ENCODE assay signal across 20 cellular contexts in genomic region chr3:4778119-4778518, GRCh38.
DNase-seq lines count a peak whose midpoint lies in the region; ATAC-seq, FAIRE-seq and TF ChIP-seq lines count a peak whose summit lies in the region.
"Had no signal": no experiment of that assay in that cellular context is flagged by ENCODE, and none has a peak within 500 bp of the region (broad histone marks: within the 10 kb centered on the region; RNA-seq: fewer than 3 reads in every experiment).

No MANE protein-coding gene starts in this region.

- peak; percentile 38 for FAIRE-seq in endothelial cell of umbilical vein (lab: Jason Lieb, UNC)

- H2AFZ ChIP-seq in endothelial cell of umbilical vein (ENCODE audit: low read depth, low read length), result no peak overlapping the region

- DNase-seq in T-helper 1 cell (no peak), natural killer cell (no peak), endothelial cell of umbilical vein (ENCODE audit: low read depth, low spot score) (no peak), type B pancreatic cell (ENCODE audit: extremely low spot score, unreplicated experiment) (no peak), GM03348 (ENCODE audit: low spot score) (no peak), SKM-1 treated with dmso at 0.1 percent for 144 hours (lab: John Stamatoyannopoulos, UW; ENCODE audit: unreplicated experiment) (no peak)
- no peak for DNase-seq in natural killer cell treated with Interleukin-12 subunit alpha and Interleukin-12 subunit beta and Interleukin-15 and Interleukin-18, amount 100 ng/mL, for 72 hours (ENCODE audit: low spot score)
- DNase-seq: CD8-positive, alpha-beta memory T cell; GF-D8; GOT3; MV-4-11; NCI-H1417 treated with DMSO at 0.1 percent for 48 hours; NCI-H2029 treated with DMSO at 0.1 percent for 48 hours; NCI-H226; NCI-H526; PC-3 had no signal

- H3K9me1 ChIP-seq in endothelial cell of umbilical vein (replicated peaks; ENCODE audit: control insufficient read depth, extremely low read depth, insufficient read depth, low read length), result no peaks in the 10 kb centered on the region

- H3K4me1 Mint-ChIP-seq in T-helper 1 cell treated with Interleukin-12 subunit alpha and Interleukin-12 subunit beta and Interleukin-4 antibody, amounts not matched to agents 30 μg/mL and 1 μg/mL, for 36 hours (ENCODE audit: low read depth), result peaks cover 57% of the 10 kb centered on the region
- H3K4me1 Mint-ChIP-seq in natural killer cell treated with Interleukin-12 subunit alpha and Interleukin-12 subunit beta and Interleukin-15 and Interleukin-18, amount 100 ng/mL, for 72 hours (ENCODE audit: low read depth in 2 of 2), result peaks cover 54 to 61% of the 10 kb centered on the region in 2 donors
- H3K4me1 Mint-ChIP-seq in natural killer cell, result peaks cover 15 to 27% of the 10 kb centered on the region in 2 donors
- H3K4me1 Mint-ChIP-seq in type B pancreatic cell (ENCODE audit: unreplicated experiment), result peaks cover 26% of the 10 kb centered on the region
- H3K4me1 Mint-ChIP-seq: IgD-negative memory B cell had no signal

- H4K20me1 ChIP-seq in endothelial cell of umbilical vein (replicated peaks; ENCODE audit: control insufficient read depth, extremely low read depth, insufficient read depth, low read length), result no peaks in the 10 kb centered on the region
- H4K20me1 ChIP-seq: BLaER1 had no signal

- no peak for ATAC-seq in natural killer cell treated with Interleukin-12 subunit alpha and Interleukin-12 subunit beta and Interleukin-15 and Interleukin-18, amount 100 ng/mL, for 72 hours
- ATAC-seq in natural killer cell, result no peak

- TF ChIP-seq POLR2A in endothelial cell of umbilical vein (IDR thresholded peaks at IDR 0.05; ENCODE audit: low read depth, low read length), result no peak

- BruUV-seq in endothelial cell of umbilical vein (replicated peaks; lab: Mats Ljungman, UMichigan), result no TSS peak

- H3K79me2 ChIP-seq in endothelial cell of umbilical vein (ENCODE audit: control insufficient read depth, insufficient read depth, low read length), result no peaks in the 10 kb centered on the region

- peaks cover 52% of the 10 kb centered on the region for H3K36me3 Mint-ChIP-seq in T-helper 1 cell treated with Interleukin-12 subunit alpha and Interleukin-12 subunit beta and Interleukin-4 antibody, amounts not matched to agents 30 μg/mL and 1 μg/mL, for 36 hours (ENCODE audit: low read depth)
- H3K36me3 Mint-ChIP-seq in natural killer cell treated with Interleukin-12 subunit alpha and Interleukin-12 subunit beta and Interleukin-15 and Interleukin-18, amount 100 ng/mL, for 72 hours, result peaks cover 42% of the 10 kb centered on the region
- H3K36me3 Mint-ChIP-seq in natural killer cell (peaks cover 9% of the 10 kb centered on the region), type B pancreatic cell (peaks cover 12% of the 10 kb centered on the region)

- intact Hi-C loops in natural killer cell (cut with micrococcal nuclease), result no loop called here
- intact Hi-C loops in endothelial cell of umbilical vein (cut with micrococcal nuclease), result no loop called here

- H3K27ac Mint-ChIP-seq in T-helper 1 cell treated with Interleukin-12 subunit alpha and Interleukin-12 subunit beta and Interleukin-4 antibody, amounts not matched to agents 30 μg/mL and 1 μg/mL, for 36 hours, result peak overlapping the region; percentile 78
- H3K27ac Mint-ChIP-seq in natural killer cell treated with Interleukin-12 subunit alpha and Interleukin-12 subunit beta and Interleukin-15 and Interleukin-18, amount 100 ng/mL, for 72 hours, result peak overlapping the region; percentile 91 to 97
- no peak overlapping the region for H3K27ac Mint-ChIP-seq in natural killer cell
- peak overlapping the region; percentile 95 for H3K27ac Mint-ChIP-seq in type B pancreatic cell

- peaks cover 9% of the 10 kb centered on the region for H3K9me3 Mint-ChIP-seq in T-helper 1 cell treated with Interleukin-12 subunit alpha and Interleukin-12 subunit beta and Interleukin-4 antibody, amounts not matched to agents 30 μg/mL and 1 μg/mL, for 36 hours
- H3K9me3 Mint-ChIP-seq in natural killer cell treated with Interleukin-12 subunit alpha and Interleukin-12 subunit beta and Interleukin-15 and Interleukin-18, amount 100 ng/mL, for 72 hours, result no peaks in the 10 kb centered on the region
- H3K9me3 Mint-ChIP-seq in natural killer cell, result no peaks in the 10 kb centered on the region
- H3K9me3 Mint-ChIP-seq in type B pancreatic cell, result no peaks in the 10 kb centered on the region
- H3K9me3 Mint-ChIP-seq: CD8-positive, alpha-beta memory T cell; IgD-negative memory B cell had no signal

- H3K36me3 ChIP-seq in endothelial cell of umbilical vein (ENCODE audit: control insufficient read depth in 2 of 2, extremely low read depth in 1 of 2, insufficient read depth in 2 of 2, low read length in 2 of 2), result no peaks in the 10 kb centered on the region

- no peak for TF ChIP-seq CTCF in natural killer cell (IDR thresholded peaks at IDR 0.05)
- no peak for TF ChIP-seq CTCF in endothelial cell of umbilical vein (IDR thresholded peaks at IDR 0.05; ENCODE audit: extremely low read depth in 1 of 2, insufficient read depth in 1 of 2, low read depth in 1 of 2, low read length in 2 of 2)
- no peak for TF ChIP-seq CTCF in type B pancreatic cell (conservative IDR thresholded peaks at IDR 0.05)

- CTCF ChIA-PET in endothelial cell of umbilical vein (lab: Charles Lee), result no interaction called here

- no peaks in the 10 kb centered on the region for H3K27me3 Mint-ChIP-seq in T-helper 1 cell treated with Interleukin-12 subunit alpha and Interleukin-12 subunit beta and Interleukin-4 antibody, amounts not matched to agents 30 μg/mL and 1 μg/mL, for 36 hours (ENCODE audit: low read depth)
- no peaks in the 10 kb centered on the region for H3K27me3 Mint-ChIP-seq in natural killer cell treated with Interleukin-12 subunit alpha and Interleukin-12 subunit beta and Interleukin-15 and Interleukin-18, amount 100 ng/mL, for 72 hours
- no peaks in the 10 kb centered on the region for H3K27me3 Mint-ChIP-seq in natural killer cell (ENCODE audit: low read depth in 2 of 2)
- H3K27me3 Mint-ChIP-seq in type B pancreatic cell, result no peaks in the 10 kb centered on the region
- H3K27me3 Mint-ChIP-seq: IgD-negative memory B cell had no signal

- no peak overlapping the region for H3K4me2 ChIP-seq in endothelial cell of umbilical vein (ENCODE audit: insufficient read depth, low read length)
- H3K4me2 ChIP-seq: BLaER1 had no signal

- no peaks in the 10 kb centered on the region for H3K27me3 ChIP-seq in endothelial cell of umbilical vein (ENCODE audit: control insufficient read depth in 2 of 2, insufficient read depth in 2 of 2, low read length in 2 of 2)
- H3K27me3 ChIP-seq: BLaER1 had no signal

- no peak overlapping the region for H3K27ac ChIP-seq in endothelial cell of umbilical vein (ENCODE audit: insufficient read depth, low read depth, low read length)
- H3K27ac ChIP-seq: 22Rv1, BLaER1 had no signal

- H3K9me3 ChIP-seq in endothelial cell of umbilical vein (replicated peaks; ENCODE audit: control insufficient read depth, insufficient read depth, low read length), result no peaks in the 10 kb centered on the region
- H3K9me3 ChIP-seq: BLaER1 had no signal

- dilution Hi-C loops in endothelial cell of umbilical vein (cut with MboI; ENCODE audit: extremely low pct_ligation_motif_present, low sequenced_read_pairs), result no loop called here

- H3K9ac ChIP-seq in endothelial cell of umbilical vein (replicated peaks; ENCODE audit: extremely low read depth, insufficient read depth, low read length), result no peak overlapping the region
- H3K9ac ChIP-seq: BLaER1 had no signal

- H3K4me3 ChIP-seq in endothelial cell of umbilical vein (replicated peaks in 1 of 3; ENCODE audit: insufficient read depth in 1 of 3, low read depth in 1 of 3, low read length in 3 of 3), result no peak overlapping the region
- H3K4me3 ChIP-seq: BLaER1 had no signal

- H3K4me1 ChIP-seq in endothelial cell of umbilical vein (ENCODE audit: control insufficient read depth, extremely low read depth, insufficient read depth, low read length), result no peaks in the 10 kb centered on the region
- H3K4me1 ChIP-seq: BLaER1 had no signal

- no peak overlapping the region for H3K4me3 Mint-ChIP-seq in T-helper 1 cell treated with Interleukin-12 subunit alpha and Interleukin-12 subunit beta and Interleukin-4 antibody, amounts not matched to agents 30 μg/mL and 1 μg/mL, for 36 hours
- H3K4me3 Mint-ChIP-seq in natural killer cell treated with Interleukin-12 subunit alpha and Interleukin-12 subunit beta and Interleukin-15 and Interleukin-18, amount 100 ng/mL, for 72 hours, result no peak overlapping the region
- H3K4me3 Mint-ChIP-seq in natural killer cell (no peak overlapping the region), type B pancreatic cell (no peak overlapping the region)
- H3K4me3 Mint-ChIP-seq: CD8-positive, alpha-beta memory T cell had no signal

- POLR2A ChIA-PET in endothelial cell of umbilical vein (lab: Charles Lee), result no interaction called here

TF ChIP-seq in endothelial cell of umbilical vein, 7 proteins besides CTCF, POLR2A, EP300 and RAD21:
- TF ChIP-seq MAX (IDR thresholded peaks at IDR 0.05; ENCODE audit: insufficient read depth, insufficient read length) (no peak), GATA2 (IDR thresholded peaks at IDR 0.05; ENCODE audit: insufficient read depth, insufficient read length, low read depth, low read length) (no peak), FOS (IDR thresholded peaks at IDR 0.05; ENCODE audit: borderline replicate concordance, insufficient read depth, low read length) (no peak), EZH2 (IDR thresholded peaks at IDR 0.05; ENCODE audit: borderline replicate concordance, low read depth, low read length, severe bottlenecking) (no peak), POLR2AphosphoS5 (IDR thresholded peaks at IDR 0.05; ENCODE audit: insufficient read depth, low read depth, low read length) (no peak), MYC (IDR thresholded peaks at IDR 0.05; ENCODE audit: low read depth, low read length) (no peak), JUN (IDR thresholded peaks at IDR 0.05; ENCODE audit: borderline replicate concordance, insufficient read depth, insufficient read length, low read depth) (no peak)

Comparison
In these comparisons a context has a peak if more than half of its experiments do, and no peak if none do; other contexts are left out.
1. H3K27ac Mint-ChIP-seq: peak in T-helper 1 cell treated with Interleukin-12 subunit alpha and Interleukin-12 subunit beta and Interleukin-4 antibody, amounts not matched to agents 30 μg/mL and 1 μg/mL, for 36 hours (single experiment), natural killer cell treated with Interleukin-12 subunit alpha and Interleukin-12 subunit beta and Interleukin-15 and Interleukin-18, amount 100 ng/mL, for 72 hours (2 of 2) and type B pancreatic cell (single experiment); none in natural killer cell (0 of 2).